In the genomic region with DNA sequence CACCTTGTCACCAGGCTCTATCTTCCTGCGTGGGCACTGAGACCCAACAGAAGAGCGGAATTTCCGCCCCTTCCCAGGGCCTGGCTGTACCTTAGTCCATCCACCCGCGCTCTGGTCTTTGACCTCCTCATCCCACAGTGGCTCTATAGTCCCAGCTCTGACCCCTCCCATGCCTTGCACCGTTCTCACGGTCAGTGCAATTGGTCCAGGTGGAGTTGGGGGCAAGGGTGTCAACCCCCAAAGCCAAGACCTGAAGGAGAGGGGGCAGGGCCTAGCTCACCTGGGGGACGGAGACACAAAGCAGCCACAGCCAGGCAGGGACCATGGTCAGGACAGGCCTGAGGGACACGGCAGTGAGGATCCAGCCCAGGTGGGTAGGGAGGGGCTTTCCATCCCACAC, we compare ENCODE assay signal across 23 cellular contexts. TPM values are rescaled to one million over a fixed set of nuclear protein-coding genes. Genes with fewer than 3 reads are reported as not detected.
A peak's percentile ranks its signal among the peaks of the same experiment; 100 is the strongest.
DNase-seq lines count a peak whose midpoint lies in the region; ATAC-seq, FAIRE-seq and TF ChIP-seq lines count a peak whose summit lies in the region.
"Had no signal": no experiment of that assay in that cellular context is flagged by ENCODE, and none has a peak within 500 bp of the region (broad histone marks: within the 10 kb centered on the region; RNA-seq: fewer than 3 reads in every experiment).

No MANE protein-coding gene starts in this region.

- H3K4me2 ChIP-seq in IMR-90 (ENCODE audit: low read depth, low read length) (no peak overlapping the region), HepG2 (ENCODE audit: low read depth, low read length) (peak overlapping the region; percentile 64)
- H3K4me2 ChIP-seq: A549 had no signal

- peak overlapping the region; percentile 82 for H2AK9ac ChIP-seq in IMR-90 (replicated peaks; ENCODE audit: low read depth, low read length, poor library complexity)

- H3K79me1 ChIP-seq in IMR-90 (ENCODE audit: low read depth in 1 of 2, low read length in 2 of 2), result no peaks in the 10 kb centered on the region

- H3K9me1 ChIP-seq in IMR-90 (ENCODE audit: insufficient read depth, low read length), result no peaks in the 10 kb centered on the region

- no TSS peak for BruUV-seq in IMR-90 (replicated peaks; lab: Mats Ljungman, UMichigan)
- BruUV-seq in HepG2 (replicated peaks; lab: Mats Ljungman, UMichigan), result no TSS peak

- TF ChIP-seq CTCF in right atrium auricular region (IDR thresholded peaks at IDR 0.05), result no peak
- TF ChIP-seq CTCF in IMR-90 (conservative IDR thresholded peaks at IDR 0.05; ENCODE audit: low read depth, low read length), result no peak
- no peak for TF ChIP-seq CTCF in HepG2 (CRISPR knock-in tag; IDR thresholded peaks at IDR 0.05)
- TF ChIP-seq CTCF in gastrocnemius medialis (IDR thresholded peaks at IDR 0.05 in 4 of 5, conservative IDR thresholded peaks at IDR 0.05 in 1 of 5), result no peak
- no peak for TF ChIP-seq CTCF in coronary artery (IDR thresholded peaks at IDR 0.05)

- FAIRE-seq in HepG2 (lab: Jason Lieb, UNC), result no peak
- FAIRE-seq: A549, GM12892, GM18507, H1 had no signal

- H4K5ac ChIP-seq in IMR-90 (ENCODE audit: low read depth, low read length), result no peak overlapping the region

- CTCF ChIA-PET in IMR-90 (lab: Yijun Ruan, JAX) (interaction anchor here (1.4 kb wide), 1 partner anchor 8 kb away, joined by 4 read pairs; no protein-coding TSS in a partner anchor), HepG2 (lab: Yijun Ruan, JAX; ENCODE audit: low intra/inter-chr PET ratio, low total read pairs) (no interaction called here)

- H2BK120ac ChIP-seq in IMR-90 (ENCODE audit: low read depth, low read length), result no peak overlapping the region

- ATAC-seq in Right ventricle myocardium inferior (no peak), IMR-90 (ENCODE audit: low read depth) (no peak), HepG2 (peak; percentile 40), gastrocnemius medialis (no peak), GM21825 (IDR thresholded peaks at IDR 0.05; ENCODE audit: unreplicated experiment) (no peak)
- ATAC-seq: A549 had no signal

- H3K79me2 ChIP-seq in HepG2 (ENCODE audit: insufficient read depth, low read length), result no peaks in the 10 kb centered on the region

- H3K36me3 ChIP-seq in right atrium auricular region, result peaks cover 14% of the 10 kb centered on the region
- H3K36me3 ChIP-seq in IMR-90 (ENCODE audit: control insufficient read depth, insufficient read depth, low read length), result no peaks in the 10 kb centered on the region
- no peaks in the 10 kb centered on the region for H3K36me3 ChIP-seq in HepG2 (replicated peaks in 1 of 2; ENCODE audit: control insufficient read depth in 1 of 2, insufficient read depth in 2 of 2, low read length in 2 of 2)
- no peaks in the 10 kb centered on the region for H3K36me3 ChIP-seq in gastrocnemius medialis

- H2AK5ac ChIP-seq in IMR-90 (ENCODE audit: low read depth, low read length), result peak overlapping the region; percentile 7; the same call in 1 of the 2 replicates

- H3K4me3 ChIP-seq in right atrium auricular region, result no peak overlapping the region
- no peak overlapping the region for H3K4me3 ChIP-seq in IMR-90 (ENCODE audit: insufficient read depth, low read depth, low read length)
- peak overlapping the region in 1 of 3 experiments; percentile 48; a peak in 1 of 6 replicates for H3K4me3 ChIP-seq in HepG2 (replicated peaks in 1 of 3; ENCODE audit: insufficient read depth in 1 of 3, low read depth in 2 of 3, low read length in 3 of 3)
- H3K4me3 ChIP-seq in gastrocnemius medialis, result no peak overlapping the region
- H3K4me3 ChIP-seq in coronary artery, result no peak overlapping the region
- H3K4me3 ChIP-seq: A549 had no signal

- H3K9ac ChIP-seq in IMR-90 (ENCODE audit: low read depth, low read length) (no peak overlapping the region), HepG2 (ENCODE audit: insufficient read depth, low read depth, low read length) (no peak overlapping the region)

- POLR2A ChIA-PET in IMR-90 (lab: Charles Lee; ENCODE audit: unreplicated experiment) (no interaction called here), HepG2 (lab: Yijun Ruan, JAX) (interaction anchor here (2.3 to 7.3 kb wide), 4 partner anchors 8 to 16 kb away, joined by 10 to 86 read pairs (median 13); a partner anchor contains a TSS)

- peak overlapping the region in 1 of 2 donors; percentile 98 for H3K27ac ChIP-seq in right atrium auricular region
- no peak overlapping the region for H3K27ac ChIP-seq in IMR-90 (ENCODE audit: insufficient read depth, low read length)
- H3K27ac ChIP-seq in HepG2 (ENCODE audit: extremely low read length, insufficient read depth, low read length), result no peak overlapping the region
- peak overlapping the region; percentile 91 to 99 (median 96) for H3K27ac ChIP-seq in gastrocnemius medialis
- no peak overlapping the region for H3K27ac ChIP-seq in coronary artery
- H3K27ac ChIP-seq: 22Rv1, C4-2B had no signal

- no peak overlapping the region for H3K14ac ChIP-seq in IMR-90 (replicated peaks; ENCODE audit: low read depth, low read length)

- H3K4ac ChIP-seq in IMR-90 (ENCODE audit: low read depth, low read length), result no peak overlapping the region

- peak; percentile 28 for DNase-seq in Right ventricle myocardium inferior (ENCODE audit: missing footprints)
- DNase-seq in right atrium auricular region (ENCODE audit: low spot score), result no peak
- no peak for DNase-seq in IMR-90
- DNase-seq in HepG2 (ENCODE audit: low spot score), result no peak
- no peak for DNase-seq in gastrocnemius medialis
- DNase-seq in coronary artery (ENCODE audit: low spot score), result no peak
- DNase-seq in NAMALWA (ENCODE audit: low spot score), result no peak
- DNase-seq: AML-193; Caco-2; CD4-positive, alpha-beta T cell; DMS153; DMS79; GDM1; H9 had no signal

- no peak overlapping the region for H4K8ac ChIP-seq in IMR-90 (ENCODE audit: low read depth in 2 of 2, low read length in 2 of 2)

- in situ Hi-C loops in IMR-90 (cut with MboI; ENCODE audit: low sequenced_read_pairs), result no loop called here
- in situ Hi-C loops in HepG2 (cut with HindIII; ENCODE audit: extremely low pct_ligation_motif_present, low pct_unique_long_range_greater_than_20kb), result no loop called here
- in situ Hi-C loops in gastrocnemius medialis (cut with MboI; ENCODE audit: low sequenced_read_pairs in 4 of 4), result no loop called here

- H3K4me1 ChIP-seq in right atrium auricular region (peaks cover 0 to 26% of the 10 kb centered on the region in 2 donors), IMR-90 (ENCODE audit: control insufficient read depth, insufficient read depth, low read length) (no peaks in the 10 kb centered on the region), HepG2 (ENCODE audit: insufficient read depth, low read length) (peaks cover 34% of the 10 kb centered on the region), gastrocnemius medialis (peaks cover 33 to 34% of the 10 kb centered on the region in 2 donors)
- H3K4me1 ChIP-seq: Caco-2 had no signal

- no CpG with 5 or more reads among the region's 9 CpGs for WGBS in IMR-90 (ENCODE audit: extremely low coverage in 2 of 2, insufficient read length in 1 of 2), 2 experiments
- WGBS in HepG2 (ENCODE audit: low lambda C conversion rate), result 4% methylated on average over 9 of the region's 9 CpGs

- H2AFZ ChIP-seq in IMR-90 (replicated peaks; ENCODE audit: low read length, poor library complexity) (no peak overlapping the region), HepG2 (ENCODE audit: low read length) (no peak overlapping the region)

- no peak for TF ChIP-seq POLR2A in IMR-90 (IDR thresholded peaks at IDR 0.05; ENCODE audit: low read depth, low read length)
- TF ChIP-seq POLR2A in HepG2 (IDR thresholded peaks at IDR 0.05; ENCODE audit: insufficient read depth in 1 of 2, low read depth in 2 of 2, low read length in 2 of 2), result no peak
- TF ChIP-seq POLR2A in gastrocnemius medialis (IDR thresholded peaks at IDR 0.05), result no peak

- no peaks in the 10 kb centered on the region for H4K20me1 ChIP-seq in IMR-90 (ENCODE audit: insufficient read depth, low read length)
- H4K20me1 ChIP-seq in HepG2 (ENCODE audit: insufficient read depth, low read length), result no peaks in the 10 kb centered on the region

- no peaks in the 10 kb centered on the region for H3K9me3 ChIP-seq in right atrium auricular region
- H3K9me3 ChIP-seq in IMR-90 (ENCODE audit: control insufficient read depth, insufficient read depth, low read length), result no peaks in the 10 kb centered on the region
- no peaks in the 10 kb centered on the region for H3K9me3 ChIP-seq in HepG2 (ENCODE audit: low read length)
- H3K9me3 ChIP-seq in gastrocnemius medialis, result no peaks in the 10 kb centered on the region
- H3K9me3 ChIP-seq: A549, Caco-2 had no signal

- no peak overlapping the region for H3K23ac ChIP-seq in IMR-90 (ENCODE audit: low read depth, low read length)

- no peaks in the 10 kb centered on the region for H3K27me3 ChIP-seq in right atrium auricular region
- peaks cover 43% of the 10 kb centered on the region for H3K27me3 ChIP-seq in IMR-90 (ENCODE audit: control insufficient read depth, insufficient read depth, low read length)
- H3K27me3 ChIP-seq in HepG2 (ENCODE audit: control insufficient read depth in 1 of 2, insufficient read depth in 2 of 2, low read length in 2 of 2), result peaks cover 0 to 4% of the 10 kb centered on the region in 2 experiments; a peak in 2 of 5 replicates
- H3K27me3 ChIP-seq in gastrocnemius medialis, result no peaks in the 10 kb centered on the region

- TF ChIP-seq EP300 in HepG2 (IDR thresholded peaks at IDR 0.05; ENCODE audit: low read depth in 2 of 2, low read length in 2 of 2) (no peak), HepG2 (CRISPR knock-in tag; IDR thresholded peaks at IDR 0.05; ENCODE audit: borderline replicate concordance) (no peak)

- no peak overlapping the region for H2BK15ac ChIP-seq in IMR-90 (ENCODE audit: low read depth, low read length)

- intact Hi-C loops in Right ventricle myocardium inferior (cut with DNase I), result no loop called here
- intact Hi-C loops in IMR-90 (cut with micrococcal nuclease), result no loop called here
- intact Hi-C loops in HepG2 (cut with micrococcal nuclease; ENCODE audit: unreplicated experiment), result no loop called here
- intact Hi-C loops in gastrocnemius medialis (cut with DNase I; ENCODE audit: low total_unique reads), result loop anchor here (1.0 kb wide), 1 partner anchor 10 kb away; no protein-coding TSS in a partner anchor

- no peak overlapping the region for H2BK20ac ChIP-seq in IMR-90 (ENCODE audit: low read depth, low read length)

- dilution Hi-C loops in IMR-90 (cut with HindIII; ENCODE audit: low sequenced_read_pairs, unreplicated experiment), result no loop called here

- H4K91ac ChIP-seq in IMR-90 (ENCODE audit: insufficient read depth, low read depth, low read length), result no peak overlapping the region

- H3K56ac ChIP-seq in IMR-90 (ENCODE audit: extremely low read depth, insufficient read depth, low read length), result no peak overlapping the region

- no peak for TF ChIP-seq RAD21 in IMR-90 (IDR thresholded peaks at IDR 0.05; ENCODE audit: low read length)
- no peak for TF ChIP-seq RAD21 in HepG2 (CRISPR knock-in tag; IDR thresholded peaks at IDR 0.05)

- H2BK5ac ChIP-seq in IMR-90 (ENCODE audit: low read depth, low read length, poor library complexity, severe bottlenecking), result no peak overlapping the region

- H3K18ac ChIP-seq in IMR-90 (ENCODE audit: low read depth, low read length), result no peak overlapping the region

RNA-seq across cellular contexts. Expression of a gene that starts 0.9 kb away (rescaled TPM):
- 0.16 TPM for total RNA-seq in Right ventricle myocardium inferior
- 1 to 10 TPM in 1 of 2 donors, under 1 TPM in 1; 0.79 to 1.4 TPM for total RNA-seq in right atrium auricular region
- not detected in 2 replicates for total RNA-seq in IMR-90 (2012; rRNA removed)
- polyA plus RNA-seq in IMR-90 (2012; rRNA removed), result not detected in 2 replicates
- polyA plus RNA-seq in IMR-90 (2012; cell fraction: cytosol; rRNA removed), result not detected in 2 replicates
- not detected in 2 replicates for polyA plus RNA-seq in IMR-90 (2012; cell fraction: nucleus; rRNA removed; ENCODE audit: low replicate concordance)
- 3.2 and 3.9 TPM in 2 replicates for total RNA-seq in HepG2 (2016; rRNA removed; fragmentation: Illumina TruSeq; extraction: Trizol)
- 0.30 and 0.53 TPM in 2 replicates for total RNA-seq in HepG2 (2016; cell fraction: cytosol; rRNA removed; fragmentation: Illumina TruSeq; extraction: Trizol; ENCODE audit: low read depth)
- 1.7 and 4.2 TPM in 2 replicates for total RNA-seq in HepG2 (2016; cell fraction: insoluble cytoplasmic fraction; rRNA removed; fragmentation: Illumina TruSeq; extraction: Trizol)
- 0.96 and 1.3 TPM in 2 replicates for total RNA-seq in HepG2 (2016; cell fraction: membrane; rRNA removed; fragmentation: Illumina TruSeq; extraction: Trizol)
- total RNA-seq in HepG2 (2016; cell fraction: nucleus; rRNA removed; fragmentation: Illumina TruSeq; extraction: Trizol), result 3.7 and 4.8 TPM in 2 replicates
- polyA plus RNA-seq in HepG2 (2011; rRNA removed), result 2.7 and 5.3 TPM in 2 replicates
- polyA plus RNA-seq in HepG2 (2011; cell fraction: cytosol; rRNA removed), result 2.4 and 2.7 TPM in 2 replicates
- 16.0 and 18.1 TPM in 2 replicates for polyA plus RNA-seq in HepG2 (2011; cell fraction: nucleus; rRNA removed)
- 4.3 and 7.8 TPM in 2 replicates for polyA plus RNA-seq in HepG2 (2012)
- polyA plus RNA-seq in HepG2 (2016; cell fraction: cytosol; fragmentation: Illumina TruSeq; extraction: Trizol; ENCODE audit: low read depth), result 0.38 and 0.63 TPM in 2 replicates
- 1.7 and 2.0 TPM in 2 replicates for polyA plus RNA-seq in HepG2 (2016; cell fraction: insoluble cytoplasmic fraction; fragmentation: Illumina TruSeq; extraction: Trizol; ENCODE audit: low read depth)
- polyA plus RNA-seq in HepG2 (2016; cell fraction: membrane; fragmentation: Illumina TruSeq; extraction: Trizol; ENCODE audit: low read depth), result 1.2 TPM in 2 replicates
- 7.5 and 8.9 TPM in 2 replicates for polyA plus RNA-seq in HepG2 (2016; cell fraction: nucleus; fragmentation: Illumina TruSeq; extraction: Trizol; ENCODE audit: insufficient read depth, low read depth)
- polyA minus RNA-seq in HepG2 (2011; rRNA and poly(A)+ RNA removed; ENCODE audit: low replicate concordance), result 0.23 and 7.1 TPM in 2 replicates
- 1.1 and 2.2 TPM in 2 replicates for polyA minus RNA-seq in HepG2 (2011; cell fraction: cytosol; rRNA and poly(A)+ RNA removed)
- polyA minus RNA-seq in HepG2 (2011; cell fraction: nucleus; rRNA and poly(A)+ RNA removed), result 2.7 and 3.3 TPM in 2 replicates
- under 1 TPM in 3 of 4 donors, not detected in 1; 0.10 to 0.87 (median 0.16) TPM for total RNA-seq in gastrocnemius medialis
- total RNA-seq: CD4-positive, alpha-beta T cell; Daoy; H1; H9 had no signal
- polyA plus RNA-seq: BJ, H1 had no signal

RNA-seq across cellular contexts. Expression of a gene that starts 7.6 kb away (rescaled TPM):
- total RNA-seq in Right ventricle myocardium inferior (84.3 TPM), right atrium auricular region (100 to 1,000 TPM; 173 to 266 TPM), IMR-90 (2012; rRNA removed) (1.3 and 1.4 TPM in 2 replicates), HepG2 (2016; rRNA removed; fragmentation: Illumina TruSeq; extraction: Trizol) (0.80 and 1.0 TPM in 2 replicates), gastrocnemius medialis (1,000 to 10,000 TPM in 1 of 4 donors, 100 to 1,000 TPM in 3; 286 to 1,191 (median 655) TPM)
- polyA plus RNA-seq in IMR-90 (2012; rRNA removed) (2.1 and 2.9 TPM in 2 replicates), HepG2 (2011; rRNA removed) (1.1 TPM in 2 replicates)
- polyA plus RNA-seq in IMR-90 (2012; cell fraction: cytosol; rRNA removed), result 1.3 and 11.2 TPM in 2 replicates
- 25.0 and 37.4 TPM in 2 replicates for polyA plus RNA-seq in IMR-90 (2012; cell fraction: nucleus; rRNA removed; ENCODE audit: low replicate concordance)
- total RNA-seq in HepG2 (2016; cell fraction: cytosol; rRNA removed; fragmentation: Illumina TruSeq; extraction: Trizol; ENCODE audit: low read depth), result not detected in 2 replicates
- total RNA-seq in HepG2 (2016; cell fraction: insoluble cytoplasmic fraction; rRNA removed; fragmentation: Illumina TruSeq; extraction: Trizol), result 0.49 and 1.3 TPM in 2 replicates
- 0.21 and 0.34 TPM in 2 replicates for total RNA-seq in HepG2 (2016; cell fraction: membrane; rRNA removed; fragmentation: Illumina TruSeq; extraction: Trizol)
- 0.68 and 0.75 TPM in 2 replicates for total RNA-seq in HepG2 (2016; cell fraction: nucleus; rRNA removed; fragmentation: Illumina TruSeq; extraction: Trizol)
- 0.95 and 1.5 TPM in 2 replicates for polyA plus RNA-seq in HepG2 (2011; cell fraction: cytosol; rRNA removed)
- 2.5 and 3.2 TPM in 2 replicates for polyA plus RNA-seq in HepG2 (2011; cell fraction: nucleus; rRNA removed)
- 0.30 and 0.93 TPM in 2 replicates for polyA plus RNA-seq in HepG2 (2012)
- 0.19 and 0.25 TPM in 2 replicates for polyA plus RNA-seq in HepG2 (2016; cell fraction: cytosol; fragmentation: Illumina TruSeq; extraction: Trizol; ENCODE audit: low read depth)
- polyA plus RNA-seq in HepG2 (2016; cell fraction: insoluble cytoplasmic fraction; fragmentation: Illumina TruSeq; extraction: Trizol; ENCODE audit: low read depth), result 0.72 and 1.1 TPM in 2 replicates
- polyA plus RNA-seq in HepG2 (2016; cell fraction: membrane; fragmentation: Illumina TruSeq; extraction: Trizol; ENCODE audit: low read depth), result 0.26 and 0.29 TPM in 2 replicates
- 1.2 and 1.5 TPM in 2 replicates for polyA plus RNA-seq in HepG2 (2016; cell fraction: nucleus; fragmentation: Illumina TruSeq; extraction: Trizol; ENCODE audit: insufficient read depth, low read depth)
- polyA minus RNA-seq in HepG2 (2011; rRNA and poly(A)+ RNA removed; ENCODE audit: low replicate concordance), result 0.16 and 1.7 TPM in 2 replicates
- polyA minus RNA-seq in HepG2 (2011; cell fraction: cytosol; rRNA and poly(A)+ RNA removed), result 1.1 TPM in 1 of 2 replicates, not detected in the other
- 0.37 and 0.90 TPM in 2 replicates for polyA minus RNA-seq in HepG2 (2011; cell fraction: nucleus; rRNA and poly(A)+ RNA removed)
- total RNA-seq: H1 had no signal

RNA-seq across cellular contexts. Expression of a gene that starts 16.5 kb away (rescaled TPM):
- total RNA-seq in Right ventricle myocardium inferior (127 TPM), right atrium auricular region (100 to 1,000 TPM in 1 of 2 donors, 10 to 100 TPM in 1; 75.3 to 118 TPM), IMR-90 (2012; rRNA removed) (148 and 168 TPM in 2 replicates), HepG2 (2016; rRNA removed; fragmentation: Illumina TruSeq; extraction: Trizol) (157 and 174 TPM in 2 replicates), gastrocnemius medialis (100 to 1,000 TPM; 189 to 338 (median 264) TPM)
- polyA plus RNA-seq in IMR-90 (2012; rRNA removed) (234 and 283 TPM in 2 replicates), HepG2 (2011; rRNA removed) (293 and 323 TPM in 2 replicates)
- polyA plus RNA-seq in IMR-90 (2012; cell fraction: cytosol; rRNA removed), result 232 and 454 TPM in 2 replicates
- 113 and 168 TPM in 2 replicates for polyA plus RNA-seq in IMR-90 (2012; cell fraction: nucleus; rRNA removed; ENCODE audit: low replicate concordance)
- total RNA-seq in HepG2 (2016; cell fraction: cytosol; rRNA removed; fragmentation: Illumina TruSeq; extraction: Trizol; ENCODE audit: low read depth), result 112 and 125 TPM in 2 replicates
- 157 and 172 TPM in 2 replicates for total RNA-seq in HepG2 (2016; cell fraction: insoluble cytoplasmic fraction; rRNA removed; fragmentation: Illumina TruSeq; extraction: Trizol)
- total RNA-seq in HepG2 (2016; cell fraction: membrane; rRNA removed; fragmentation: Illumina TruSeq; extraction: Trizol), result 121 and 136 TPM in 2 replicates
- 52.6 and 58.0 TPM in 2 replicates for total RNA-seq in HepG2 (2016; cell fraction: nucleus; rRNA removed; fragmentation: Illumina TruSeq; extraction: Trizol)
- polyA plus RNA-seq in HepG2 (2011; cell fraction: cytosol; rRNA removed), result 297 and 385 TPM in 2 replicates
- 155 and 174 TPM in 2 replicates for polyA plus RNA-seq in HepG2 (2011; cell fraction: nucleus; rRNA removed)
- 123 and 148 TPM in 2 replicates for polyA plus RNA-seq in HepG2 (2012)
- 115 and 148 TPM in 2 replicates for polyA plus RNA-seq in HepG2 (2016; cell fraction: cytosol; fragmentation: Illumina TruSeq; extraction: Trizol; ENCODE audit: low read depth)
- polyA plus RNA-seq in HepG2 (2016; cell fraction: insoluble cytoplasmic fraction; fragmentation: Illumina TruSeq; extraction: Trizol; ENCODE audit: low read depth), result 172 and 184 TPM in 2 replicates
- 126 and 141 TPM in 2 replicates for polyA plus RNA-seq in HepG2 (2016; cell fraction: membrane; fragmentation: Illumina TruSeq; extraction: Trizol; ENCODE audit: low read depth)
- 111 and 112 TPM in 2 replicates for polyA plus RNA-seq in HepG2 (2016; cell fraction: nucleus; fragmentation: Illumina TruSeq; extraction: Trizol; ENCODE audit: insufficient read depth, low read depth)
- polyA minus RNA-seq in HepG2 (2011; rRNA and poly(A)+ RNA removed; ENCODE audit: low replicate concordance), result 172 and 255 TPM in 2 replicates
- 61.5 and 83.0 TPM in 2 replicates for polyA minus RNA-seq in HepG2 (2011; cell fraction: cytosol; rRNA and poly(A)+ RNA removed)
- polyA minus RNA-seq in HepG2 (2011; cell fraction: nucleus; rRNA and poly(A)+ RNA removed), result 19.1 and 27.6 TPM in 2 replicates

RNA-seq across cellular contexts. Expression of a gene that starts 17.6 kb away (rescaled TPM):
- total RNA-seq in Right ventricle myocardium inferior (126 TPM), right atrium auricular region (10 to 100 TPM; 33.1 to 51.4 TPM), IMR-90 (2012; rRNA removed) (11.9 and 15.1 TPM in 2 replicates), HepG2 (2016; rRNA removed; fragmentation: Illumina TruSeq; extraction: Trizol) (35.1 and 63.8 TPM in 2 replicates), gastrocnemius medialis (10 to 100 TPM; 25.6 to 48.2 (median 37.7) TPM)
- polyA plus RNA-seq in IMR-90 (2012; rRNA removed) (23.2 and 24.2 TPM in 2 replicates), HepG2 (2011; rRNA removed) (50.6 and 69.7 TPM in 2 replicates)
- 15.5 and 21.1 TPM in 2 replicates for polyA plus RNA-seq in IMR-90 (2012; cell fraction: cytosol; rRNA removed)
- 45.3 and 69.6 TPM in 2 replicates for polyA plus RNA-seq in IMR-90 (2012; cell fraction: nucleus; rRNA removed; ENCODE audit: low replicate concordance)
- total RNA-seq in HepG2 (2016; cell fraction: cytosol; rRNA removed; fragmentation: Illumina TruSeq; extraction: Trizol; ENCODE audit: low read depth), result 12.7 and 15.0 TPM in 2 replicates
- total RNA-seq in HepG2 (2016; cell fraction: insoluble cytoplasmic fraction; rRNA removed; fragmentation: Illumina TruSeq; extraction: Trizol), result 29.8 and 64.2 TPM in 2 replicates
- total RNA-seq in HepG2 (2016; cell fraction: membrane; rRNA removed; fragmentation: Illumina TruSeq; extraction: Trizol), result 28.1 and 29.2 TPM in 2 replicates
- total RNA-seq in HepG2 (2016; cell fraction: nucleus; rRNA removed; fragmentation: Illumina TruSeq; extraction: Trizol), result 66.6 and 67.9 TPM in 2 replicates
- 53.6 and 111 TPM in 2 replicates for polyA plus RNA-seq in HepG2 (2011; cell fraction: cytosol; rRNA removed)
- polyA plus RNA-seq in HepG2 (2011; cell fraction: nucleus; rRNA removed), result 91.0 and 105 TPM in 2 replicates
- 35.0 and 38.8 TPM in 2 replicates for polyA plus RNA-seq in HepG2 (2012)
- polyA plus RNA-seq in HepG2 (2016; cell fraction: cytosol; fragmentation: Illumina TruSeq; extraction: Trizol; ENCODE audit: low read depth), result 8.2 and 8.4 TPM in 2 replicates
- 34.3 and 41.4 TPM in 2 replicates for polyA plus RNA-seq in HepG2 (2016; cell fraction: insoluble cytoplasmic fraction; fragmentation: Illumina TruSeq; extraction: Trizol; ENCODE audit: low read depth)
- 23.2 and 23.5 TPM in 2 replicates for polyA plus RNA-seq in HepG2 (2016; cell fraction: membrane; fragmentation: Illumina TruSeq; extraction: Trizol; ENCODE audit: low read depth)
- polyA plus RNA-seq in HepG2 (2016; cell fraction: nucleus; fragmentation: Illumina TruSeq; extraction: Trizol; ENCODE audit: insufficient read depth, low read depth), result 90.2 and 93.4 TPM in 2 replicates
- 57.1 and 105 TPM in 2 replicates for polyA minus RNA-seq in HepG2 (2011; rRNA and poly(A)+ RNA removed; ENCODE audit: low replicate concordance)
- 38.1 and 44.7 TPM in 2 replicates for polyA minus RNA-seq in HepG2 (2011; cell fraction: cytosol; rRNA and poly(A)+ RNA removed)
- polyA minus RNA-seq in HepG2 (2011; cell fraction: nucleus; rRNA and poly(A)+ RNA removed), result 58.2 and 81.7 TPM in 2 replicates

RNA-seq across cellular contexts. Expression of a gene that starts 37.4 kb away (rescaled TPM):
- total RNA-seq in Right ventricle myocardium inferior (3.1 TPM), right atrium auricular region (1 to 10 TPM; 1.7 to 3.4 TPM), IMR-90 (2012; rRNA removed) (12.5 and 16.8 TPM in 2 replicates), HepG2 (2016; rRNA removed; fragmentation: Illumina TruSeq; extraction: Trizol) (15.8 and 38.2 TPM in 2 replicates), gastrocnemius medialis (1 to 10 TPM; 2.2 to 5.2 (median 4.1) TPM)
- polyA plus RNA-seq in IMR-90 (2012; rRNA removed) (5.3 and 5.7 TPM in 2 replicates), HepG2 (2011; rRNA removed) (12.2 and 12.8 TPM in 2 replicates)
- polyA plus RNA-seq in IMR-90 (2012; cell fraction: cytosol; rRNA removed), result 2.9 and 5.3 TPM in 2 replicates
- polyA plus RNA-seq in IMR-90 (2012; cell fraction: nucleus; rRNA removed; ENCODE audit: low replicate concordance), result 4.6 and 5.2 TPM in 2 replicates
- 1.8 and 2.5 TPM in 2 replicates for total RNA-seq in HepG2 (2016; cell fraction: cytosol; rRNA removed; fragmentation: Illumina TruSeq; extraction: Trizol; ENCODE audit: low read depth)
- 16.2 and 31.7 TPM in 2 replicates for total RNA-seq in HepG2 (2016; cell fraction: insoluble cytoplasmic fraction; rRNA removed; fragmentation: Illumina TruSeq; extraction: Trizol)
- total RNA-seq in HepG2 (2016; cell fraction: membrane; rRNA removed; fragmentation: Illumina TruSeq; extraction: Trizol), result 8.4 and 10.1 TPM in 2 replicates
- total RNA-seq in HepG2 (2016; cell fraction: nucleus; rRNA removed; fragmentation: Illumina TruSeq; extraction: Trizol), result 17.0 and 17.2 TPM in 2 replicates
- 8.3 and 11.7 TPM in 2 replicates for polyA plus RNA-seq in HepG2 (2011; cell fraction: cytosol; rRNA removed)
- polyA plus RNA-seq in HepG2 (2011; cell fraction: nucleus; rRNA removed), result 10.2 and 12.4 TPM in 2 replicates
- polyA plus RNA-seq in HepG2 (2012), result 7.7 and 9.5 TPM in 2 replicates
- polyA plus RNA-seq in HepG2 (2016; cell fraction: cytosol; fragmentation: Illumina TruSeq; extraction: Trizol; ENCODE audit: low read depth), result 0.66 and 1.1 TPM in 2 replicates
- 17.5 and 18.0 TPM in 2 replicates for polyA plus RNA-seq in HepG2 (2016; cell fraction: insoluble cytoplasmic fraction; fragmentation: Illumina TruSeq; extraction: Trizol; ENCODE audit: low read depth)
- 2.9 and 3.2 TPM in 2 replicates for polyA plus RNA-seq in HepG2 (2016; cell fraction: membrane; fragmentation: Illumina TruSeq; extraction: Trizol; ENCODE audit: low read depth)
- polyA plus RNA-seq in HepG2 (2016; cell fraction: nucleus; fragmentation: Illumina TruSeq; extraction: Trizol; ENCODE audit: insufficient read depth, low read depth), result 19.4 and 23.4 TPM in 2 replicates
- 46.5 and 49.0 TPM in 2 replicates for polyA minus RNA-seq in HepG2 (2011; rRNA and poly(A)+ RNA removed; ENCODE audit: low replicate concordance)
- 10.5 and 12.8 TPM in 2 replicates for polyA minus RNA-seq in HepG2 (2011; cell fraction: cytosol; rRNA and poly(A)+ RNA removed)
- 10.0 and 15.5 TPM in 2 replicates for polyA minus RNA-seq in HepG2 (2011; cell fraction: nucleus; rRNA and poly(A)+ RNA removed)

Comparison
In these comparisons a context has a peak if more than half of its experiments do, and no peak if none do; other contexts are left out.
1. H3K27ac ChIP-seq: peak in gastrocnemius medialis (4 of 4); none in IMR-90 (single experiment), HepG2 (single experiment) and coronary artery (0 of 2).
2. RNA of a gene that starts 7.6 kb away (total RNA-seq): 286 to 1,191 TPM in gastrocnemius medialis, 173 to 266 TPM in right atrium auricular region and 84.3 TPM in Right ventricle myocardium inferior (single experiment); 1.3 to 1.4 TPM in IMR-90 and 0.21 to 1.3 TPM in HepG2; every median in the first group is over 10 times any median in the second.